27 cellular contexts compared by ENCODE assay signal in the genomic region with DNA sequence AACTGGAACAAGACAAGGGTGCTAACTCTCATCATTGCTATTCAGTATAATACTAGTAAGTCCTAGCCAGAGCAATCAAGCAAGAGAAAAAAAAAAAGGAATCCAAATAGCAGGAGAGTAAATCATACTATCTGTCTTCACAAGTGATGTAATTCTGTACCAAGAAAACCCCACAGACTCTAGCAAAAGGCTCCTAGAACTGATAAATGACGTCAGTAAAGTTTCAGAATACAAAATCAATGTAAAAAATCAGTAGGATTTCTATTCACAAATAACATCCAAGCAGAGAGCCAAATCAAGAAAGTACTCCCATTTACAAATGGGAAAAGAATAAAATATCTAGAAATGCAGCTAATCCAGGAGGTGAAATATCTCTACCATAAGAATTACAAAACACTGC.
"Had no signal": no experiment of that assay in that cellular context is flagged by ENCODE, and none has a peak within 500 bp of the region (broad histone marks: within the 10 kb centered on the region; RNA-seq: fewer than 3 reads in every experiment).

No MANE protein-coding gene starts in this region.

- ATAC-seq: stimulated activated effector memory CD8-positive, alpha-beta T cell treated with anti-CD3 and anti-CD28 coated beads, Interleukin-12 subunit alpha, Interleukin-12 subunit beta, amount 100 ng/mL, for 72 hours; stimulated activated memory B cell treated with anti-CD40 and anti-IgM and Interleukin-4, amounts not matched to agents 10 μg/mL and 1 μg/mL and 100 μg/mL, for 72 hours; stimulated activated naive B cell treated with anti-CD40 and anti-IgM and Interleukin-4, amounts not matched to agents 10 μg/mL and 1 μg/mL and 100 μg/mL, for 72 hours; stimulated activated naive CD8-positive, alpha-beta T cell treated with anti-CD3 and anti-CD28 coated beads, Interleukin-15, amount 100 ng/mL, for 72 hours; stimulated activated naive CD8-positive, alpha-beta T cell treated with anti-CD3 and anti-CD28 coated beads, Interleukin-15, Interleukin-2, amounts not matched to agents 100 U/mL and 50 U/mL, for 24 hours; upper lobe of right lung had no signal

- H3K9me3 ChIP-seq: suprapubic skin, testis, thoracic aorta, thyroid gland, tibial artery, tibial nerve, transverse colon, upper lobe of left lung, upper lobe of right lung, uterus, vagina had no signal

- DNase-seq: stimulated activated CD4-positive, alpha-beta T cell treated with anti-CD3 and anti-CD28 coated beads, Interleukin-2, amount 100 ng/mL, for 48 hours; stimulated activated CD4-positive, alpha-beta T cell treated with anti-CD3 and anti-CD28 coated beads, Interleukin-4, amount 100 ng/mL, for 1 hour; stimulated activated CD4-positive, alpha-beta T cell treated with anti-CD3 and anti-CD28 coated beads, Interleukin-4, amount 100 ng/mL, for 24 hours; stimulated activated CD4-positive, alpha-beta T cell treated with anti-CD3 and anti-CD28 coated beads, Interleukin-4, amount 100 ng/mL, for 4 hours; stimulated activated CD8-positive, alpha-beta memory T cell treated with anti-CD3 and anti-CD28 coated beads, Interleukin-4, amount 100 ng/mL, for 48 hours; stimulated activated naive B cell treated with anti-CD40 and anti-IgM and Interleukin-4, amounts not matched to agents 10 μg/mL and 1 μg/mL and 100 μg/mL, for 72 hours; stimulated activated naive CD4-positive, alpha-beta T cell; stimulated activated naive CD4-positive, alpha-beta T cell treated with Interleukin-2 at 50 U/mL for 16 hours; stimulated activated naive CD8-positive, alpha-beta T cell treated with anti-CD3 and anti-CD28 coated beads, Interleukin-15, amount 100 ng/mL, for 72 hours; stimulated activated naive CD8-positive, alpha-beta T cell treated with anti-CD3 and anti-CD28 coated beads, Interleukin-15, Interleukin-2, amounts not matched to agents 100 U/mL and 50 U/mL, for 24 hours; stomach; substantia nigra; testis; thyroid gland; tibial artery; transverse colon; trophoblast cell; upper lobe of left lung; upper lobe of right lung; uterus had no signal

- H3K4me3 ChIP-seq: stomach, suprapubic skin, testis, thoracic aorta, thyroid gland, tibial artery, tibial nerve, transverse colon, upper lobe of left lung, upper lobe of right lung, uterus, vagina had no signal

- FAIRE-seq: urothelium cell line had no signal

- H3K36me3 ChIP-seq: stomach, suprapubic skin, thoracic aorta, thyroid gland, tibial artery, tibial nerve, transverse colon, upper lobe of left lung, upper lobe of right lung, uterus, vagina had no signal

- H3K27ac ChIP-seq: stomach, suprapubic skin, testis, thoracic aorta, thyroid gland, tibial artery, tibial nerve, transverse colon, upper lobe of left lung, upper lobe of right lung, uterus, vagina had no signal

- H3K27me3 ChIP-seq: stomach, suprapubic skin, testis, thyroid gland, tibial artery, tibial nerve, transverse colon, upper lobe of left lung, upper lobe of right lung, uterus, vagina had no signal

- H3K4me1 ChIP-seq: stomach, suprapubic skin, testis, thyroid gland, tibial artery, tibial nerve, transverse colon, upper lobe of left lung, upper lobe of right lung, uterus, vagina had no signal
